In genomic region chr1:116138277-116138792, GRCh38 we compare ENCODE assay signal across 11 cellular contexts. TPM values are rescaled to one million over a fixed set of nuclear protein-coding genes. Genes with fewer than 3 reads are reported as not detected.
DNase-seq lines count a peak whose midpoint lies in the region; ATAC-seq and TF ChIP-seq lines count a peak whose summit lies in the region.
"Had no signal": no experiment of that assay in that cellular context is flagged by ENCODE, and none has a peak within 500 bp of the region (broad histone marks: within the 10 kb centered on the region; RNA-seq: fewer than 3 reads in every experiment).

No MANE protein-coding gene starts in this region.

- no peaks in the 10 kb centered on the region for H4K20me1 ChIP-seq in BLaER1 treated with 17β-estradiol and CSF1 and Interleukin-3, amounts not matched to agents 10 nM and 100 nM

- no peak for TF ChIP-seq CTCF in VCaP (conservative IDR thresholded peaks at IDR 0.05)

- peak overlapping the region; percentile 38 to 69 (median 54) for H3K4me2 ChIP-seq in BLaER1 treated with 17β-estradiol and CSF1 and Interleukin-3, amounts not matched to agents 10 nM and 100 nM
- H3K4me2 ChIP-seq in mesenchymal stem cell (ENCODE audit: low read length, poor library complexity, severe bottlenecking), result no peak overlapping the region

- no peak overlapping the region for H2BK15ac ChIP-seq in mesenchymal stem cell (ENCODE audit: low read depth, poor library complexity, severe bottlenecking)

- H3K9ac ChIP-seq in BLaER1 treated with 17β-estradiol and CSF1 and Interleukin-3, amounts not matched to agents 10 nM and 100 nM, result peak overlapping the region in 6 of 11 experiments; percentile 41 to 64 (median 56); a peak in 9 of 22 replicates
- peak overlapping the region; percentile 83 for H3K9ac ChIP-seq in mesenchymal stem cell (ENCODE audit: low read length)

- no peak overlapping the region for H2AFZ ChIP-seq in mesenchymal stem cell (ENCODE audit: low read depth, low read length)

- peak overlapping the region in 10 of 11 experiments; percentile 45 to 77 (median 66); a peak in 20 of 22 replicates for H3K27ac ChIP-seq in BLaER1 treated with 17β-estradiol and CSF1 and Interleukin-3, amounts not matched to agents 10 nM and 100 nM
- H3K27ac ChIP-seq in VCaP, result peak overlapping the region; percentile 67
- no peak overlapping the region for H3K27ac ChIP-seq in mesenchymal stem cell (ENCODE audit: low read length, poor library complexity, severe bottlenecking)

- H3K14ac ChIP-seq in mesenchymal stem cell (ENCODE audit: low read length in 2 of 2), result no peak overlapping the region

- no peak overlapping the region for H3K23ac ChIP-seq in mesenchymal stem cell (ENCODE audit: low read length in 2 of 2)

- 97% methylated on average over 5 of the region's 8 CpGs for WGBS in mesenchymal stem cell

- H3K4me3 ChIP-seq in BLaER1 treated with 17β-estradiol and CSF1 and Interleukin-3, amounts not matched to agents 10 nM and 100 nM, result peak overlapping the region in 3 of 10 experiments; percentile 16 to 42 (median 22); a peak in 4 of 20 replicates
- H3K4me3 ChIP-seq in mesenchymal stem cell (ENCODE audit: insufficient read depth in 1 of 2, low read depth in 1 of 2, low read length in 2 of 2), result no peak overlapping the region
- H3K4me3 ChIP-seq: transverse colon had no signal

- no peak overlapping the region for H2AK5ac ChIP-seq in mesenchymal stem cell (ENCODE audit: low read length, severe bottlenecking)

- DNase-seq in mesenchymal stem cell (no peak), NCI-H69 (lab: John Stamatoyannopoulos, UW) (no peak), H4 (ENCODE audit: low spot score) (no peak)

- no peak overlapping the region for H4K91ac ChIP-seq in mesenchymal stem cell (ENCODE audit: low read length)

- H3K27me3 ChIP-seq in BLaER1 treated with 17β-estradiol and CSF1 and Interleukin-3, amounts not matched to agents 10 nM and 100 nM, result no peaks in the 10 kb centered on the region
- H3K27me3 ChIP-seq in mesenchymal stem cell (ENCODE audit: control insufficient read depth in 1 of 2, insufficient read depth in 1 of 2, low read length in 2 of 2), result peaks cover 0 to 6% of the 10 kb centered on the region in 2 experiments
- H3K27me3 ChIP-seq: transverse colon had no signal

- H2BK12ac ChIP-seq in mesenchymal stem cell (ENCODE audit: low read length in 2 of 2), result no peak overlapping the region

- no peak overlapping the region for H4K8ac ChIP-seq in mesenchymal stem cell (ENCODE audit: low read length)

- no peaks in the 10 kb centered on the region for H3K36me3 ChIP-seq in BLaER1 treated with 17β-estradiol and CSF1 and Interleukin-3, amounts not matched to agents 10 nM and 100 nM
- no peaks in the 10 kb centered on the region for H3K36me3 ChIP-seq in mesenchymal stem cell (ENCODE audit: control insufficient read depth in 1 of 2, insufficient read depth in 2 of 2, low read depth in 1 of 2, low read length in 2 of 2)
- H3K36me3 ChIP-seq: transverse colon had no signal

- peaks cover 0 to 8% (median under 1%) of the 10 kb centered on the region in 11 experiments; a peak in 6 of 22 replicates for H3K9me3 ChIP-seq in BLaER1 treated with 17β-estradiol and CSF1 and Interleukin-3, amounts not matched to agents 10 nM and 100 nM (replicated peaks in 1 of 11)
- peaks cover under 1% of the 10 kb centered on the region for H3K9me3 ChIP-seq in mesenchymal stem cell (ENCODE audit: control insufficient read depth, low read length)
- H3K9me3 ChIP-seq: transverse colon had no signal

- no peak overlapping the region for H2BK120ac ChIP-seq in mesenchymal stem cell (ENCODE audit: low read depth, low read length)

- H3K18ac ChIP-seq in mesenchymal stem cell (ENCODE audit: low read depth in 1 of 2, low read length in 2 of 2), result no peak overlapping the region

- peak; percentile 6 for ATAC-seq in GM18907 (IDR thresholded peaks at IDR 0.05; ENCODE audit: unreplicated experiment)
- ATAC-seq in HG02852 (IDR thresholded peaks at IDR 0.05; ENCODE audit: unreplicated experiment), result no peak
- ATAC-seq in HG02571 (IDR thresholded peaks at IDR 0.05; ENCODE audit: unreplicated experiment), result no peak

- H3K4me1 ChIP-seq in BLaER1 treated with 17β-estradiol and CSF1 and Interleukin-3, amounts not matched to agents 10 nM and 100 nM, result peaks cover 0 to 12% (median 2%) of the 10 kb centered on the region in 10 experiments; a peak in 7 of 20 replicates
- H3K4me1 ChIP-seq in mesenchymal stem cell (ENCODE audit: control insufficient read depth, insufficient read depth, low read depth, low read length), result no peaks in the 10 kb centered on the region

- no peak overlapping the region for H3K4ac ChIP-seq in mesenchymal stem cell (ENCODE audit: low read depth in 1 of 2, low read length in 2 of 2)

- H3K79me1 ChIP-seq in mesenchymal stem cell (replicated peaks; ENCODE audit: low read length, poor library complexity, severe bottlenecking), result no peaks in the 10 kb centered on the region

- H2BK5ac ChIP-seq in mesenchymal stem cell (ENCODE audit: low read depth, low read length, poor library complexity, severe bottlenecking), result no peak overlapping the region

RNA-seq across cellular contexts. Expression of gene MAB21L3, which starts 27.1 kb away (rescaled TPM):
- not detected for polyA plus RNA-seq in mesenchymal stem cell (2013, experiment 1 of 2)
- 0.01 TPM for polyA plus RNA-seq in mesenchymal stem cell (2013, experiment 2 of 2)
- not detected in 2 replicates for total RNA-seq in H4 (2014; rRNA removed; shearing (Covaris generic))
- total RNA-seq: activated T-cell treated with anti-CD3 and anti-CD28 coated beads, Interleukin-2, amount 50 U/mL, for 4 hours had no signal
- polyA plus RNA-seq: CD14-positive monocyte had no signal
